21 cellular contexts compared by ENCODE assay signal in genomic region chr9:38276751-38277439, GRCh38.
"Had no signal": no experiment of that assay in that cellular context is flagged by ENCODE, and none has a peak within 500 bp of the region (broad histone marks: within the 10 kb centered on the region; RNA-seq: fewer than 3 reads in every experiment).

No MANE protein-coding gene starts in this region.

- H3K4me1 ChIP-seq: lower lobe of right lung, right lobe of liver, uterus had no signal

- H3K9me3 ChIP-seq: body of pancreas, lower lobe of right lung, right lobe of liver, tibial artery, uterus had no signal

- H3K9me3 Mint-ChIP-seq: activated T-cell treated with anti-CD3 and anti-CD28 coated beads, Interleukin-2, amount 50 U/mL, for 24 hours; activated T-helper 2 cell treated with anti-CD3 and anti-CD28 coated beads, Interferon-gamma antibody, Interleukin-2, Interleukin-4, amounts not matched to agents 10 μg/mL and 5 μg/mL and 100 μg/mL, durations not matched to agents 14 hours and 24 hours and 36 hours; nephron had no signal

- H3K27ac Mint-ChIP-seq: activated T-cell treated with anti-CD3 and anti-CD28 coated beads, Interleukin-2, amount 50 U/mL, for 24 hours; activated T-helper 2 cell treated with anti-CD3 and anti-CD28 coated beads, Interferon-gamma antibody, Interleukin-2, Interleukin-4, amounts not matched to agents 10 μg/mL and 5 μg/mL and 100 μg/mL, durations not matched to agents 14 hours and 24 hours and 36 hours; progenitor cell of endocrine pancreas had no signal

- ATAC-seq: body of pancreas, lower lobe of right lung, right lobe of liver had no signal

- H3K36me3 ChIP-seq: lower lobe of right lung, right lobe of liver, tibial artery, uterus had no signal

- FAIRE-seq: colon had no signal

- H3K27me3 Mint-ChIP-seq: activated T-cell treated with anti-CD3 and anti-CD28 coated beads, Interleukin-2, amount 50 U/mL, for 24 hours had no signal

- H3K27me3 ChIP-seq: body of pancreas, right lobe of liver, uterus had no signal

- H3K27ac ChIP-seq: body of pancreas, lower lobe of right lung, right lobe of liver, tibial artery, uterus had no signal

- H3K4me3 ChIP-seq: body of pancreas, lower lobe of right lung, right lobe of liver, tibial artery, uterus had no signal

- H3K4me3 Mint-ChIP-seq: activated T-cell treated with anti-CD3 and anti-CD28 coated beads, Interleukin-2, amount 50 U/mL, for 24 hours; nephron had no signal

- DNase-seq: activated CD4-positive, alpha-beta T cell treated with anti-CD3 and anti-CD28 coated beads, Interleukin-2, amount 50 U/mL, for 4 hours; activated naive CD4-positive, alpha-beta T cell treated with Interleukin-2 at 50 U/mL for 16 hours; activated T-cell treated with anti-CD3 and anti-CD28 coated beads, Interleukin-2, amount 50 U/mL, for 24 hours; body of pancreas; caudate nucleus; foreskin melanocyte; hypothalamus; islet precursor cell; lower lobe of right lung; occipital lobe; stimulated activated CD4-positive, alpha-beta T cell treated with anti-CD3 and anti-CD28 coated beads, Interleukin-1b, Interleukin-23, amount 100 ng/mL, for 48 hours; stimulated activated CD8-positive, alpha-beta memory T cell treated with anti-CD3 and anti-CD28 coated beads, Interleukin-4, amount 100 ng/mL, for 48 hours; stimulated activated naive CD4-positive, alpha-beta T cell; T-helper 2 cell; uterus had no signal
